In the genomic region with DNA sequence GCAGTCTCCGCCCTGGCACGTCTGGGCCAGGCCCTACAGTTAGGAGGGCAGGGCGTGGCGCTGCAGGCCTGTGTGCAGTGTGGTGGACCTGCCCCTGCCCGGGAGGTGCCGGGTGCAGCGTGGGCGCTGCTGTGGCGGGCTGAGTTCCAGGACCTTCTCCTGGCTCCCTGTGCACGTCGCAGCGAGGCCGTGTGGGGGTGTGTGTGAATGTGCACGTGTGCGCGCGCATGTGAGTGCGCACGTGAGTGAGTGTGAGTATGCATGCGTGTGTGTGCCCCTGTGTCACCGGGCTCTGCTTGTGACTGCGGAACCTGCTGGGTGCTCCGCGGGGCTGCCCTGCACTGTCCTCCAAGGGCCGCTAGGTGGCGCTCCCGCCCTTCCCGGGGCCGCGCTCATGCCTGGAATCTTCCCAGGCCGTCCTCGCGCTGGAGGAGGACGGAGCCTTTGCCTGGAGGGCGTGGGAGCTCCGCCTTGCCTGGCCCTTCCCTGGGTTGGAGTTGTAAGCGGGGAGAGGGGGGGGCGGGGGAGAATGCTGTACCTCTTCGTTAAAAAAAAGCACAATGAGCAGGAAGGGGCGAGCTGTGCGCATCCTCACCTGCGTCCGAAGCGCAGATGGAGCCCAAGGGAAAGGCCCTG, we compare ENCODE assay signal across 8 cellular contexts.
DNase-seq lines count a peak whose midpoint lies in the region; ATAC-seq and TF ChIP-seq lines count a peak whose summit lies in the region.

No MANE protein-coding gene starts in this region.

- intact Hi-C loops in activated CD4-positive, alpha-beta T cell treated with anti-CD3 and anti-CD28 coated beads, Interleukin-2, amount 10 ng/mL, durations not matched to agents 24 days and 14 days (cut with micrococcal nuclease), result loop anchor here (5.0 kb wide), 1 partner anchor 104 kb away; no protein-coding TSS in a partner anchor
- intact Hi-C loops in right lobe of liver (cut with DNase I), result no loop called here

- H3K4me3 Mint-ChIP-seq in activated CD4-positive, alpha-beta T cell treated with anti-CD3 and anti-CD28 coated beads, Interleukin-2, amount 10 ng/mL, durations not matched to agents 24 days and 14 days, result no peak overlapping the region

- no peaks in the 10 kb centered on the region for H3K9me3 ChIP-seq in right lobe of liver

- peaks cover 0 to 14% (median 0%) of the 10 kb centered on the region in 4 donors for H3K36me3 ChIP-seq in right lobe of liver

- no peaks in the 10 kb centered on the region for H3K27me3 Mint-ChIP-seq in activated CD4-positive, alpha-beta T cell treated with anti-CD3 and anti-CD28 coated beads, Interleukin-2, amount 10 ng/mL, durations not matched to agents 24 days and 14 days

- peaks cover 8% of the 10 kb centered on the region for H3K36me3 Mint-ChIP-seq in activated CD4-positive, alpha-beta T cell treated with anti-CD3 and anti-CD28 coated beads, Interleukin-2, amount 10 ng/mL, durations not matched to agents 24 days and 14 days (ENCODE audit: low read depth)

- no peaks in the 10 kb centered on the region for H3K27me3 ChIP-seq in right lobe of liver

- H3K4me1 Mint-ChIP-seq in activated CD4-positive, alpha-beta T cell treated with anti-CD3 and anti-CD28 coated beads, Interleukin-2, amount 10 ng/mL, durations not matched to agents 24 days and 14 days, result peaks cover 2% of the 10 kb centered on the region

- WGBS in right lobe of liver (ENCODE audit: insufficient coverage, low coverage, low lambda C conversion rate, missing lambda C conversion rate), result 0% methylated on average over 1 of the region's 44 CpGs

- H3K4me3 ChIP-seq in right lobe of liver, result no peak overlapping the region

- TF ChIP-seq POLR2A in right lobe of liver (IDR thresholded peaks at IDR 0.05), result no peak

- DNase-seq in A172 (ENCODE audit: low spot score) (peak; percentile 81), NCI-H2196 treated with DMSO at 0.1 percent for 48 hours (lab: John Stamatoyannopoulos, UW; ENCODE audit: unreplicated experiment) (peak; percentile 70), right lobe of liver (peak; percentile 77 to 84 (median 80))
- peak; percentile 88 for DNase-seq in activated CD4-positive, alpha-beta T cell treated with anti-CD3 and anti-CD28 coated beads, Interleukin-2, amount 10 ng/mL, durations not matched to agents 24 days and 14 days
- DNase-seq in stimulated activated CD4-positive, alpha-beta T cell treated with anti-CD3 and anti-CD28 coated beads, Interleukin-4, amount 100 ng/mL, for 48 hours (ENCODE audit: low read depth in 2 of 2), result peak; percentile 41 to 63

- H3K27ac ChIP-seq in cingulate gyrus (ENCODE audit: low read depth, low read length), result peak overlapping the region; percentile 72
- H3K27ac ChIP-seq in right lobe of liver, result no peak overlapping the region

- peak; percentile 99 for TF ChIP-seq CTCF in GM12874 (IDR thresholded peaks at IDR 0.05; ENCODE audit: insufficient read depth, low read depth, low read length)
- peak; percentile 93 to 98 (median 96) for TF ChIP-seq CTCF in right lobe of liver (IDR thresholded peaks at IDR 0.05)

- H3K9me3 Mint-ChIP-seq in activated CD4-positive, alpha-beta T cell treated with anti-CD3 and anti-CD28 coated beads, Interleukin-2, amount 10 ng/mL, durations not matched to agents 24 days and 14 days, result no peaks in the 10 kb centered on the region

- no peak overlapping the region for H3K27ac Mint-ChIP-seq in activated CD4-positive, alpha-beta T cell treated with anti-CD3 and anti-CD28 coated beads, Interleukin-2, amount 10 ng/mL, durations not matched to agents 24 days and 14 days

- peak; percentile 79 to 90 (median 86) for ATAC-seq in right lobe of liver
- no peak for ATAC-seq in GM21619 (IDR thresholded peaks at IDR 0.05; ENCODE audit: unreplicated experiment)

- H3K4me1 ChIP-seq in right lobe of liver, result no peaks in the 10 kb centered on the region
